10 cellular contexts compared by ENCODE assay signal in genomic region chr16:69166221-69166833, GRCh38. TPM values are rescaled to one million over a fixed set of nuclear protein-coding genes. Genes with fewer than 3 reads are reported as not detected.
A peak's percentile ranks its signal among the peaks of the same experiment; 100 is the strongest.
DNase-seq lines count a peak whose midpoint lies in the region; ATAC-seq and TF ChIP-seq lines count a peak whose summit lies in the region.
"Had no signal": no experiment of that assay in that cellular context is flagged by ENCODE, and none has a peak within 500 bp of the region (broad histone marks: within the 10 kb centered on the region; RNA-seq: fewer than 3 reads in every experiment).

No MANE protein-coding gene starts in this region.

- H3K27ac ChIP-seq in caudate nucleus (ENCODE audit: low read depth, low read length) (peak overlapping the region; percentile 59), coronary artery (no peak overlapping the region), vagina (no peak overlapping the region)
- H3K27ac ChIP-seq: thoracic aorta had no signal

- TF ChIP-seq CTCF in coronary artery (IDR thresholded peaks at IDR 0.05): no peak
- no peak for TF ChIP-seq CTCF in vagina (IDR thresholded peaks at IDR 0.05)

- H3K4me3 ChIP-seq in coronary artery (no peak overlapping the region), vagina (no peak overlapping the region)
- H3K4me3 ChIP-seq: thoracic aorta had no signal

- no peaks in the 10 kb centered on the region for H3K9me3 ChIP-seq in vagina
- H3K9me3 ChIP-seq: thoracic aorta had no signal

- H3K36me3 ChIP-seq in vagina: peaks cover 0 to 48% of the 10 kb centered on the region in 2 donors

- H3K4me1 ChIP-seq in vagina: peaks cover 5% of the 10 kb centered on the region

- H3K27me3 ChIP-seq in vagina: no peaks in the 10 kb centered on the region

- DNase-seq in EH (ENCODE audit: low read depth): peak; percentile 70
- peak; percentile 72 to 83 for DNase-seq in activated CD4-positive, alpha-beta T cell treated with anti-CD3 and anti-CD28 coated beads for 4 hours
- peak in 21 of 61 donors; percentile 6 to 69 (median 23) for DNase-seq in caudate nucleus (lab: John Stamatoyannopoulos, UW)
- peak; percentile 75 to 85 for DNase-seq in stimulated activated CD4-positive, alpha-beta T cell treated with anti-CD3 and anti-CD28 coated beads, Interleukin-15, amount 100 ng/mL, for 48 hours (ENCODE audit: low read depth in 2 of 2)
- DNase-seq in Ammon's horn (ENCODE audit: low spot score): no peak
- DNase-seq in coronary artery (ENCODE audit: low spot score): no peak
- DNase-seq in vagina (ENCODE audit: extremely low spot score in 2 of 2): no peak
- DNase-seq: GDM1 had no signal

- TF ChIP-seq POLR2A in vagina (IDR thresholded peaks at IDR 0.05): no peak

- no peak for ATAC-seq in GM21526 (IDR thresholded peaks at IDR 0.05; ENCODE audit: low FRiP score, unreplicated experiment)

- intact Hi-C loops in vagina (cut with DNase I): no loop called here

RNA-seq across cellular contexts. Expression of gene SNTB2, which starts 20.6 kb away (rescaled TPM):
- total RNA-seq in vagina: 50.8 TPM

RNA-seq across cellular contexts. Expression of gene UTP4, which starts 33.9 kb away (rescaled TPM):
- total RNA-seq in vagina: 34.9 TPM

RNA-seq across cellular contexts. Expression of gene CHTF8, which starts 33.9 kb away (rescaled TPM):
- total RNA-seq in vagina: 59.4 TPM

Comparison
In these comparisons a context has a peak if more than half of its experiments do, and no peak if none do; other contexts are left out.
1. DNase-seq: peak in EH (single experiment), activated CD4-positive, alpha-beta T cell treated with anti-CD3 and anti-CD28 coated beads for 4 hours (2 of 2) and stimulated activated CD4-positive, alpha-beta T cell treated with anti-CD3 and anti-CD28 coated beads, Interleukin-15, amount 100 ng/mL, for 48 hours (2 of 2); none in Ammon's horn (single experiment), coronary artery (single experiment) and vagina (0 of 2).